ENCODE assay signal across 16 cellular contexts in genomic region chr22:19098157-19098556, GRCh38. TPM values are rescaled to one million over a fixed set of nuclear protein-coding genes. Genes with fewer than 3 reads are reported as not detected.
DNase-seq lines count a peak whose midpoint lies in the region; ATAC-seq and TF ChIP-seq lines count a peak whose summit lies in the region.
"Had no signal": no experiment of that assay in that cellular context is flagged by ENCODE, and none has a peak within 500 bp of the region (broad histone marks: within the 10 kb centered on the region; RNA-seq: fewer than 3 reads in every experiment).

No MANE protein-coding gene starts in this region.

- ATAC-seq in naive thymus-derived CD8-positive, alpha-beta T cell: no peak
- ATAC-seq in HG02884 (IDR thresholded peaks at IDR 0.05; ENCODE audit: unreplicated experiment): no peak

- no peak overlapping the region for H2AFZ ChIP-seq in mammary epithelial cell (ENCODE audit: low read depth, low read length)

- in situ Hi-C loops in mammary epithelial cell (cut with MboI; ENCODE audit: low sequenced_read_pairs in 2 of 2): no loop called here

- DNase-seq in A673 (ENCODE audit: low spot score) (no peak), mammary epithelial cell (no peak), COLO829 (ENCODE audit: low spot score) (no peak), NCI-H748 treated with DMSO at 0.1 percent for 48 hours (lab: John Stamatoyannopoulos, UW) (no peak), NCI-H1417 (lab: John Stamatoyannopoulos, UW) (no peak)
- DNase-seq in CD8-positive, alpha-beta memory T cell: no peak
- DNase-seq in naive thymus-derived CD8-positive, alpha-beta T cell: no peak
- DNase-seq: activated naive CD4-positive, alpha-beta T cell; brain microvascular endothelial cell; NCI-H187; stimulated activated CD4-positive, alpha-beta T cell treated with anti-CD3 and anti-CD28 coated beads, Interleukin-2, amount 100 ng/mL, for 48 hours had no signal

- no peak for TF ChIP-seq CTCF in A673 (conservative IDR thresholded peaks at IDR 0.05; ENCODE audit: low read depth, low read length)
- no peak for TF ChIP-seq CTCF in mammary epithelial cell (conservative IDR thresholded peaks at IDR 0.05 in 1 of 2, IDR thresholded peaks at IDR 0.05 in 1 of 2; ENCODE audit: extremely low read depth in 1 of 2, insufficient read depth in 1 of 2, low read depth in 1 of 2, low read length in 2 of 2)

- H3K4me3 ChIP-seq in A673 (ENCODE audit: low read depth, low read length, poor library complexity, severe bottlenecking) (no peak overlapping the region), mammary epithelial cell (replicated peaks in 1 of 3; ENCODE audit: insufficient read depth in 1 of 3, low read depth in 2 of 3, low read length in 3 of 3) (no peak overlapping the region)
- no peak overlapping the region for H3K4me3 ChIP-seq in CD8-positive, alpha-beta memory T cell (ENCODE audit: low read length)
- H3K4me3 ChIP-seq: esophagus muscularis mucosa had no signal

- H3K4me3 Mint-ChIP-seq in CD8-positive, alpha-beta memory T cell: no peak overlapping the region
- H3K4me3 Mint-ChIP-seq in naive thymus-derived CD8-positive, alpha-beta T cell: peak overlapping the region in 2 of 10 donors; percentile 19 to 20

- peak overlapping the region; percentile 23 for H3K27ac ChIP-seq in A673 (ENCODE audit: low read depth, low read length, poor library complexity, severe bottlenecking)
- no peak overlapping the region for H3K27ac ChIP-seq in CD8-positive, alpha-beta memory T cell (ENCODE audit: low read depth, low read length)
- H3K27ac ChIP-seq in mammary epithelial cell (ENCODE audit: insufficient read depth, low read depth, low read length): peak overlapping the region; percentile 32
- H3K27ac ChIP-seq: brain microvascular endothelial cell, esophagus muscularis mucosa had no signal

- H3K9me3 Mint-ChIP-seq in CD8-positive, alpha-beta memory T cell: no peaks in the 10 kb centered on the region
- H3K9me3 Mint-ChIP-seq in naive thymus-derived CD8-positive, alpha-beta T cell: no peaks in the 10 kb centered on the region

- CTCF ChIA-PET in A673 (lab: Charles Lee) (no interaction called here), mammary epithelial cell (lab: Charles Lee; ENCODE audit: low non-redundant PET) (interaction anchor here (0.6 kb wide), 1 partner anchor 165 kb away, joined by 3 read pairs; no protein-coding TSS in a partner anchor)
- CTCF ChIA-PET in CD8-positive, alpha-beta memory T cell (lab: Charles Lee): no interaction called here

- H3K36me3 ChIP-seq in A673 (ENCODE audit: insufficient read depth, low read length, poor library complexity, severe bottlenecking) (no peaks in the 10 kb centered on the region), mammary epithelial cell (ENCODE audit: insufficient read depth, low read length) (no peaks in the 10 kb centered on the region)
- H3K36me3 ChIP-seq in CD8-positive, alpha-beta memory T cell (ENCODE audit: insufficient read depth, low read length): no peaks in the 10 kb centered on the region
- H3K36me3 ChIP-seq: brain microvascular endothelial cell had no signal

- H3K4me1 Mint-ChIP-seq in CD8-positive, alpha-beta memory T cell: peaks cover 34 to 55% (median 40%) of the 10 kb centered on the region in 3 donors
- H3K4me1 Mint-ChIP-seq in naive thymus-derived CD8-positive, alpha-beta T cell: peaks cover 19 to 56% (median 47%) of the 10 kb centered on the region in 4 donors

- BruUV-seq in A673 (replicated peaks; lab: Mats Ljungman, UMichigan) (no TSS peak), mammary epithelial cell (replicated peaks; lab: Mats Ljungman, UMichigan) (no TSS peak)

- no peak overlapping the region for H3K9ac ChIP-seq in mammary epithelial cell (ENCODE audit: insufficient read depth, low read length)

- H3K27ac Mint-ChIP-seq in CD8-positive, alpha-beta memory T cell: peak overlapping the region in 5 of 8 donors; percentile 61 to 77 (median 70)
- H3K27ac Mint-ChIP-seq in naive thymus-derived CD8-positive, alpha-beta T cell: peak overlapping the region in 8 of 10 donors; percentile 12 to 80 (median 48)

- no peak overlapping the region for H3K4me2 ChIP-seq in mammary epithelial cell (ENCODE audit: insufficient read depth, low read depth, low read length)

- WGBS in mammary epithelial cell (ENCODE audit: low coverage, missing lambda C conversion rate): 78% methylated on average over 4 of the region's 4 CpGs

- H3K27me3 ChIP-seq in A673 (replicated peaks; ENCODE audit: insufficient read depth, low read depth, low read length, poor library complexity): no peaks in the 10 kb centered on the region
- H3K27me3 ChIP-seq in CD8-positive, alpha-beta memory T cell (ENCODE audit: insufficient read depth, low read length, poor library complexity, severe bottlenecking): no peaks in the 10 kb centered on the region
- H3K27me3 ChIP-seq in mammary epithelial cell (ENCODE audit: insufficient read depth, low read length): no peaks in the 10 kb centered on the region
- H3K27me3 ChIP-seq: brain microvascular endothelial cell, esophagus muscularis mucosa had no signal

- H4K20me1 ChIP-seq in mammary epithelial cell (ENCODE audit: insufficient read depth, low read length): peaks cover 3% of the 10 kb centered on the region

- intact Hi-C loops in A673 (cut with micrococcal nuclease; ENCODE audit: unreplicated experiment): no loop called here
- intact Hi-C loops in mammary epithelial cell (cut with micrococcal nuclease): no loop called here

- POLR2A ChIA-PET in A673 (lab: Charles Lee; ENCODE audit: low non-redundant PET): no interaction called here
- POLR2A ChIA-PET in CD8-positive, alpha-beta memory T cell (lab: Charles Lee): no interaction called here
- POLR2A ChIA-PET in naive thymus-derived CD8-positive, alpha-beta T cell (lab: Charles Lee): no interaction called here

- H3K79me2 ChIP-seq in mammary epithelial cell (ENCODE audit: insufficient read depth, low read length): peaks cover 88% of the 10 kb centered on the region

- dilution Hi-C loops in mammary epithelial cell (cut with HindIII; ENCODE audit: low sequenced_read_pairs): loop anchor here (5.0 to 10.0 kb wide), 3 partner anchors 34 to 53 kb away; partner anchors contain the start of gene TSSK2

- H3K9me3 ChIP-seq in A673 (ENCODE audit: low read depth, low read length, poor library complexity, severe bottlenecking) (no peaks in the 10 kb centered on the region), mammary epithelial cell (replicated peaks; ENCODE audit: insufficient read depth, low read length) (no peaks in the 10 kb centered on the region)
- H3K9me3 ChIP-seq in CD8-positive, alpha-beta memory T cell (ENCODE audit: low read length): no peaks in the 10 kb centered on the region
- H3K9me3 ChIP-seq: esophagus muscularis mucosa had no signal

- H3K27me3 Mint-ChIP-seq in CD8-positive, alpha-beta memory T cell: no peaks in the 10 kb centered on the region
- no peaks in the 10 kb centered on the region for H3K27me3 Mint-ChIP-seq in naive thymus-derived CD8-positive, alpha-beta T cell

- H3K36me3 Mint-ChIP-seq in CD8-positive, alpha-beta memory T cell: peaks cover 0 to 41% (median 11%) of the 10 kb centered on the region in 3 donors
- H3K36me3 Mint-ChIP-seq in naive thymus-derived CD8-positive, alpha-beta T cell: peaks cover 0 to 55% (median 11%) of the 10 kb centered on the region in 3 donors

- no peaks in the 10 kb centered on the region for H3K4me1 ChIP-seq in A673 (ENCODE audit: insufficient read depth, low read length, poor library complexity, severe bottlenecking)
- H3K4me1 ChIP-seq in CD8-positive, alpha-beta memory T cell (ENCODE audit: insufficient read depth, low read length): no peaks in the 10 kb centered on the region
- peaks cover 13% of the 10 kb centered on the region for H3K4me1 ChIP-seq in mammary epithelial cell (ENCODE audit: insufficient read depth, low read length)

RNA-seq across cellular contexts. Expression of gene DGCR2, which starts 24.1 kb away (rescaled TPM):
- total RNA-seq in A673 (2021) (41.1 and 47.3 TPM in 2 replicates), mammary epithelial cell (10 to 100 TPM; 66.1 to 80.9 TPM)
- 10 to 100 TPM; 26.9 to 28.4 TPM for total RNA-seq in CD8-positive, alpha-beta memory T cell
- 51.7 TPM for polyA plus RNA-seq in CD8-positive, alpha-beta memory T cell
- 66.8 TPM for polyA plus RNA-seq in mammary epithelial cell
- 107 TPM for polyA minus RNA-seq in mammary epithelial cell
- 10 to 100 TPM; 63.3 to 66.6 TPM for total RNA-seq in naive thymus-derived CD8-positive, alpha-beta T cell
- 10 to 100 TPM; 29.5 to 61.8 (median 37.8) TPM for polyA plus RNA-seq in naive thymus-derived CD8-positive, alpha-beta T cell

RNA-seq across cellular contexts. Expression of gene TSSK2, which starts 33.0 kb away (rescaled TPM):
- total RNA-seq in A673 (2021): not detected in 2 replicates
- not detected for total RNA-seq in CD8-positive, alpha-beta memory T cell
- not detected for polyA plus RNA-seq in CD8-positive, alpha-beta memory T cell
- total RNA-seq in mammary epithelial cell: under 1 TPM in 1 of 2 donors, not detected in 1; 0.16 TPM
- polyA plus RNA-seq in mammary epithelial cell: not detected
- not detected for polyA minus RNA-seq in mammary epithelial cell
- total RNA-seq in naive thymus-derived CD8-positive, alpha-beta T cell: not detected
- polyA plus RNA-seq in naive thymus-derived CD8-positive, alpha-beta T cell: not detected
- total RNA-seq: esophagus muscularis mucosa; M059J; T-helper 2 cell treated with Interferon-gamma antibody and Interleukin-4, amounts not matched to agents 100 ng/mL and 5 ng/mL, for 36 hours; temporal lobe had no signal

RNA-seq across cellular contexts. Expression of gene ESS2, which starts 46.3 kb away (rescaled TPM):
- total RNA-seq in A673 (2021) (21.1 and 21.4 TPM in 2 replicates), mammary epithelial cell (10 to 100 TPM; 12.0 to 17.6 TPM)
- total RNA-seq in CD8-positive, alpha-beta memory T cell: 10 to 100 TPM; 18.7 to 19.6 TPM
- polyA plus RNA-seq in CD8-positive, alpha-beta memory T cell: 9.3 TPM
- 14.6 TPM for polyA plus RNA-seq in mammary epithelial cell
- 8.0 TPM for polyA minus RNA-seq in mammary epithelial cell
- total RNA-seq in naive thymus-derived CD8-positive, alpha-beta T cell: 10 to 100 TPM; 20.1 to 20.7 TPM
- polyA plus RNA-seq in naive thymus-derived CD8-positive, alpha-beta T cell: 10 to 100 TPM in 1 of 3 donors, 1 to 10 TPM in 2; 4.5 to 11.2 (median 6.9) TPM

RNA-seq across cellular contexts. Expression of gene GSC2, which starts 51.9 kb away (rescaled TPM):
- total RNA-seq in A673 (2021) (not detected in 2 replicates), mammary epithelial cell (not detected)
- not detected for total RNA-seq in CD8-positive, alpha-beta memory T cell
- not detected for polyA plus RNA-seq in CD8-positive, alpha-beta memory T cell
- not detected for polyA plus RNA-seq in mammary epithelial cell
- not detected for polyA minus RNA-seq in mammary epithelial cell
- not detected for total RNA-seq in naive thymus-derived CD8-positive, alpha-beta T cell
- polyA plus RNA-seq in naive thymus-derived CD8-positive, alpha-beta T cell: not detected
- total RNA-seq: esophagus muscularis mucosa; M059J; T-helper 2 cell treated with Interferon-gamma antibody and Interleukin-4, amounts not matched to agents 100 ng/mL and 5 ng/mL, for 36 hours had no signal
